18 cellular contexts compared by ENCODE assay signal in genomic region chr15:64864080-64864479, GRCh38. TPM values are rescaled to one million over a fixed set of nuclear protein-coding genes. Genes with fewer than 3 reads are reported as not detected.
DNase-seq lines count a peak whose midpoint lies in the region; ATAC-seq and TF ChIP-seq lines count a peak whose summit lies in the region.
"Had no signal": no experiment of that assay in that cellular context is flagged by ENCODE, and none has a peak within 500 bp of the region (broad histone marks: within the 10 kb centered on the region; RNA-seq: fewer than 3 reads in every experiment).

No MANE protein-coding gene starts in this region.

- WGBS in mesenchymal stem cell = 78% methylated on average over 1 of the region's 1 CpG

- TF ChIP-seq CTCF in HFFc6 (IDR thresholded peaks at IDR 0.05) = no peak

- peaks cover 2% of the 10 kb centered on the region; the same call in 1 of the 2 replicates for H3K27me3 Mint-ChIP-seq in HFFc6 (ENCODE audit: insufficient read depth)
- H3K27me3 Mint-ChIP-seq in activated T-helper 17 cell treated with anti-CD3 and anti-CD28 coated beads, Interleukin-2, amount 50 U/mL, for 72 hours = no peaks in the 10 kb centered on the region
- H3K27me3 Mint-ChIP-seq in stimulated activated naive B cell treated with anti-CD40 and anti-IgM and Interleukin-4, amounts not matched to agents 10 μg/mL and 1 μg/mL and 100 μg/mL, for 72 hours = no peaks in the 10 kb centered on the region

- H3K27ac Mint-ChIP-seq in HFFc6 = peak overlapping the region; percentile 61; the same call in 1 of the 2 replicates
- H3K27ac Mint-ChIP-seq in activated T-helper 17 cell treated with anti-CD3 and anti-CD28 coated beads, Interleukin-2, amount 50 U/mL, for 72 hours = peak overlapping the region; percentile 73
- peak overlapping the region; percentile 62 for H3K27ac Mint-ChIP-seq in stimulated activated naive B cell treated with anti-CD40 and anti-IgM and Interleukin-4, amounts not matched to agents 10 μg/mL and 1 μg/mL and 100 μg/mL, for 72 hours

- no peak overlapping the region for H4K8ac ChIP-seq in mesenchymal stem cell (ENCODE audit: low read length)

- no peak overlapping the region for H3K27ac ChIP-seq in mesenchymal stem cell (ENCODE audit: low read length, poor library complexity, severe bottlenecking)
- H3K27ac ChIP-seq: ascending aorta had no signal

- no peak overlapping the region for H3K9ac ChIP-seq in mesenchymal stem cell (ENCODE audit: low read length)

- H3K27me3 ChIP-seq in mesenchymal stem cell (ENCODE audit: control insufficient read depth in 1 of 2, insufficient read depth in 1 of 2, low read length in 2 of 2) = no peaks in the 10 kb centered on the region
- H3K27me3 ChIP-seq: ascending aorta had no signal

- H2BK12ac ChIP-seq in mesenchymal stem cell (ENCODE audit: low read length in 2 of 2) = no peak overlapping the region

- no peak overlapping the region for H2BK5ac ChIP-seq in mesenchymal stem cell (ENCODE audit: low read depth, low read length, poor library complexity, severe bottlenecking)

- H3K36me3 ChIP-seq in mesenchymal stem cell (ENCODE audit: control insufficient read depth in 1 of 2, insufficient read depth in 2 of 2, low read depth in 1 of 2, low read length in 2 of 2) = peaks cover 73 to 75% of the 10 kb centered on the region in 2 experiments

- H3K79me1 ChIP-seq in mesenchymal stem cell (replicated peaks; ENCODE audit: low read length, poor library complexity, severe bottlenecking) = peaks cover 30% of the 10 kb centered on the region

- H3K9me3 ChIP-seq in mesenchymal stem cell (ENCODE audit: control insufficient read depth, low read length) = no peaks in the 10 kb centered on the region
- H3K9me3 ChIP-seq: ascending aorta had no signal

- no peak overlapping the region for H2AK5ac ChIP-seq in mesenchymal stem cell (ENCODE audit: low read length, severe bottlenecking)

- H3K14ac ChIP-seq in mesenchymal stem cell (ENCODE audit: low read length in 2 of 2) = no peak overlapping the region

- H3K9me3 Mint-ChIP-seq in HFFc6 = no peaks in the 10 kb centered on the region
- no peaks in the 10 kb centered on the region for H3K9me3 Mint-ChIP-seq in activated T-helper 17 cell treated with anti-CD3 and anti-CD28 coated beads, Interleukin-2, amount 50 U/mL, for 72 hours
- H3K9me3 Mint-ChIP-seq in stimulated activated naive B cell treated with anti-CD40 and anti-IgM and Interleukin-4, amounts not matched to agents 10 μg/mL and 1 μg/mL and 100 μg/mL, for 72 hours = no peaks in the 10 kb centered on the region

- ATAC-seq in activated T-helper 17 cell treated with anti-CD3 and anti-CD28 coated beads, Interleukin-2, amount 50 U/mL, for 72 hours (replicated peaks) = no peak
- ATAC-seq in stimulated activated naive B cell treated with anti-CD40 and anti-IgM and Interleukin-4, amounts not matched to agents 10 μg/mL and 1 μg/mL and 100 μg/mL, for 72 hours (replicated peaks) = no peak
- no peak for ATAC-seq in HG02798 (IDR thresholded peaks at IDR 0.05; ENCODE audit: poor library complexity, unreplicated experiment)
- ATAC-seq in HG02623 (IDR thresholded peaks at IDR 0.05; ENCODE audit: unreplicated experiment) = no peak
- ATAC-seq: PC-3, SK-N-SH treated with all-trans-retinoic acid at 6 μM for 48 hours had no signal

- no peak overlapping the region for H3K4me3 ChIP-seq in mesenchymal stem cell (ENCODE audit: insufficient read depth in 1 of 2, low read depth in 1 of 2, low read length in 2 of 2)
- H3K4me3 ChIP-seq: ascending aorta had no signal

- H3K18ac ChIP-seq in mesenchymal stem cell (ENCODE audit: low read depth in 1 of 2, low read length in 2 of 2) = no peak overlapping the region

- no peak overlapping the region for H3K4me3 Mint-ChIP-seq in HFFc6
- no peak overlapping the region for H3K4me3 Mint-ChIP-seq in activated T-helper 17 cell treated with anti-CD3 and anti-CD28 coated beads, Interleukin-2, amount 50 U/mL, for 72 hours
- H3K4me3 Mint-ChIP-seq in stimulated activated naive B cell treated with anti-CD40 and anti-IgM and Interleukin-4, amounts not matched to agents 10 μg/mL and 1 μg/mL and 100 μg/mL, for 72 hours = no peak overlapping the region

- H3K23ac ChIP-seq in mesenchymal stem cell (ENCODE audit: low read length in 2 of 2) = peak overlapping the region in 1 of 2 experiments; percentile 27

- H3K4me2 ChIP-seq in mesenchymal stem cell (ENCODE audit: low read length, poor library complexity, severe bottlenecking) = no peak overlapping the region

- peaks cover 58% of the 10 kb centered on the region for H3K4me1 ChIP-seq in mesenchymal stem cell (ENCODE audit: control insufficient read depth, insufficient read depth, low read depth, low read length)
- H3K4me1 ChIP-seq: ascending aorta had no signal

- H3K4me1 Mint-ChIP-seq in HFFc6 (ENCODE audit: low read depth) = peaks cover 30% of the 10 kb centered on the region
- peaks cover under 1% of the 10 kb centered on the region for H3K4me1 Mint-ChIP-seq in activated T-helper 17 cell treated with anti-CD3 and anti-CD28 coated beads, Interleukin-2, amount 50 U/mL, for 72 hours
- H3K4me1 Mint-ChIP-seq in stimulated activated naive B cell treated with anti-CD40 and anti-IgM and Interleukin-4, amounts not matched to agents 10 μg/mL and 1 μg/mL and 100 μg/mL, for 72 hours = peaks cover 26 to 47% of the 10 kb centered on the region in 2 donors

- H3K4ac ChIP-seq in mesenchymal stem cell (ENCODE audit: low read depth in 1 of 2, low read length in 2 of 2) = no peak overlapping the region

- H2AFZ ChIP-seq in mesenchymal stem cell (ENCODE audit: low read depth, low read length) = no peak overlapping the region

- H2BK120ac ChIP-seq in mesenchymal stem cell (ENCODE audit: low read depth, low read length) = no peak overlapping the region

- peaks cover 12% of the 10 kb centered on the region for H3K36me3 Mint-ChIP-seq in HFFc6 (ENCODE audit: low read depth)
- H3K36me3 Mint-ChIP-seq in activated T-helper 17 cell treated with anti-CD3 and anti-CD28 coated beads, Interleukin-2, amount 50 U/mL, for 72 hours (ENCODE audit: low read depth) = peaks cover 80% of the 10 kb centered on the region
- peaks cover 45 to 62% of the 10 kb centered on the region in 2 donors for H3K36me3 Mint-ChIP-seq in stimulated activated naive B cell treated with anti-CD40 and anti-IgM and Interleukin-4, amounts not matched to agents 10 μg/mL and 1 μg/mL and 100 μg/mL, for 72 hours

- DNase-seq in HFFc6 (no peak), mesenchymal stem cell (peak; percentile 41)
- DNase-seq in stimulated activated naive B cell treated with anti-CD40 and anti-IgM and Interleukin-4, amounts not matched to agents 10 μg/mL and 1 μg/mL and 100 μg/mL, for 72 hours = no peak
- DNase-seq in effector CD4-positive, alpha-beta T cell = no peak
- DNase-seq: activated CD4-positive, alpha-beta T cell treated with anti-CD3 and anti-CD28 coated beads, Interleukin-2, amount 50 U/mL, for 48 hours; activated effector memory CD4-positive, alpha-beta T cell treated with anti-CD3 and anti-CD28 coated beads, Interleukin-2, amount 50 U/mL, for 16 hours; C1 segment of cervical spinal cord; DMS79 treated with DMSO at 0.1 percent for 48 hours; NCI-H187 treated with DMSO at 0.1 percent for 48 hours; NCI-H526; PC-3; posterior cingulate gyrus; stimulated activated CD4-positive, alpha-beta T cell treated with anti-CD3 and anti-CD28 coated beads, Interleukin-15, amount 100 ng/mL, for 24 hours had no signal

- no peak overlapping the region for H2BK15ac ChIP-seq in mesenchymal stem cell (ENCODE audit: low read depth, poor library complexity, severe bottlenecking)

- H4K91ac ChIP-seq in mesenchymal stem cell (ENCODE audit: low read length) = peak overlapping the region; percentile 43

RNA-seq across cellular contexts. Expression of gene PLEKHO2, which starts 22.4 kb away (rescaled TPM):
- 10 to 100 TPM; 23.0 to 28.3 (median 25.4) TPM for total RNA-seq in HFFc6 (2021; fragmentation: NEBNext Ultra II Directional; extraction: Animal tissue kit (Norgen Biotek cat#: 25700))
- total RNA-seq in activated T-helper 17 cell treated with anti-CD3 and anti-CD28 coated beads, Interleukin-2, amount 50 U/mL, for 72 hours = 10 to 100 TPM; 21.8 to 25.9 TPM
- 16.3 TPM for polyA plus RNA-seq in mesenchymal stem cell (2013, experiment 1 of 2)
- polyA plus RNA-seq in mesenchymal stem cell (2013, experiment 2 of 2) = 17.0 TPM

RNA-seq across cellular contexts. Expression of gene PIF1, which starts 38.6 kb away (rescaled TPM):
- total RNA-seq in HFFc6 (2021; fragmentation: NEBNext Ultra II Directional; extraction: Animal tissue kit (Norgen Biotek cat#: 25700)) = 10 to 100 TPM in 1 of 6 experiments, 1 to 10 TPM in 5; 4.0 to 10.7 (median 8.4) TPM
- total RNA-seq in activated T-helper 17 cell treated with anti-CD3 and anti-CD28 coated beads, Interleukin-2, amount 50 U/mL, for 72 hours = 10 to 100 TPM; 44.4 to 53.1 TPM
- polyA plus RNA-seq in mesenchymal stem cell (2013, experiment 1 of 2) = 0.94 TPM
- polyA plus RNA-seq in mesenchymal stem cell (2013, experiment 2 of 2) = 1.0 TPM
- total RNA-seq: ascending aorta had no signal

RNA-seq across cellular contexts. Expression of gene ANKDD1A, which starts 47.6 kb away (rescaled TPM):
- 1 to 10 TPM; 1.3 to 2.4 (median 1.9) TPM for total RNA-seq in HFFc6 (2021; fragmentation: NEBNext Ultra II Directional; extraction: Animal tissue kit (Norgen Biotek cat#: 25700))
- total RNA-seq in activated T-helper 17 cell treated with anti-CD3 and anti-CD28 coated beads, Interleukin-2, amount 50 U/mL, for 72 hours = 10 to 100 TPM in 1 of 2 donors, 1 to 10 TPM in 1; 4.3 to 10.1 TPM
- 2.1 TPM for polyA plus RNA-seq in mesenchymal stem cell (2013, experiment 1 of 2)
- polyA plus RNA-seq in mesenchymal stem cell (2013, experiment 2 of 2) = 2.1 TPM
